In genomic region chr21:37433441-37433840, GRCh38 we compare ENCODE assay signal across 27 cellular contexts.
DNase-seq lines count a peak whose midpoint lies in the region; ATAC-seq and TF ChIP-seq lines count a peak whose summit lies in the region.
"Had no signal": no experiment of that assay in that cellular context is flagged by ENCODE, and none has a peak within 500 bp of the region (broad histone marks: within the 10 kb centered on the region; RNA-seq: fewer than 3 reads in every experiment).

No MANE protein-coding gene starts in this region.

- no peak overlapping the region for H3K4me3 Mint-ChIP-seq in activated T-helper 17 cell treated with anti-CD3 and anti-CD28 coated beads, Interleukin-2, amount 50 U/mL, for 72 hours
- H3K4me3 Mint-ChIP-seq in mesothelial cell of epicardium: no peak overlapping the region
- no peak overlapping the region for H3K4me3 Mint-ChIP-seq in stimulated activated naive B cell treated with anti-CD40 and anti-IgM and Interleukin-4, amounts not matched to agents 10 μg/mL and 1 μg/mL and 100 μg/mL, for 72 hours
- H3K4me3 Mint-ChIP-seq in activated CD8-positive, alpha-beta memory T cell treated with anti-CD3 and anti-CD28 coated beads, Interleukin-2, amount 10 ng/mL, durations not matched to agents 7 days and 5 days: no peak overlapping the region
- H3K4me3 Mint-ChIP-seq: activated CD4-positive, alpha-beta memory T cell treated with anti-CD3 and anti-CD28 coated beads, Interleukin-2, amount 10 ng/mL, durations not matched to agents 7 days and 5 days; B cell; T-helper 1 cell treated with Interleukin-12 subunit alpha and Interleukin-12 subunit beta and Interleukin-4 antibody, amounts not matched to agents 30 μg/mL and 1 μg/mL, for 36 hours had no signal

- DNase-seq in cardiac muscle cell (ENCODE audit: low read depth in 1 of 2, low spot score in 1 of 2) (no peak), left cardiac atrium (no peak), mesothelial cell of epicardium (ENCODE audit: low spot score in 2 of 2, unreplicated experiment in 2 of 2) (no peak), sciatic nerve (ENCODE audit: low spot score) (no peak), NCI-H2196 treated with DMSO at 0.1 percent for 48 hours (lab: John Stamatoyannopoulos, UW; ENCODE audit: unreplicated experiment) (no peak)
- no peak for DNase-seq in stimulated activated naive B cell treated with anti-CD40 and anti-IgM and Interleukin-4, amounts not matched to agents 10 μg/mL and 1 μg/mL and 100 μg/mL, for 72 hours
- no peak for DNase-seq in activated CD8-positive, alpha-beta memory T cell treated with anti-CD3 and anti-CD28 coated beads, Interleukin-2, amount 10 ng/mL, durations not matched to agents 7 days and 5 days
- DNase-seq: activated CD4-positive, alpha-beta memory T cell treated with anti-CD3 and anti-CD28 coated beads, Interleukin-2, amount 10 ng/mL, durations not matched to agents 7 days and 5 days; activated CD4-positive, alpha-beta T cell treated with anti-CD3 and anti-CD28 coated beads for 1 hour; amygdala; GDM1; hippocampal formation; IMR-90; mesenchymal stem cell; NCI-H1092; NCI-H187 treated with DMSO at 0.1 percent for 48 hours; NCI-H2171 treated with DMSO at 0.1 percent for 48 hours; NCI-H526 treated with DMSO at 0.1 percent for 48 hours; right cardiac atrium; stimulated activated CD4-positive, alpha-beta T cell treated with anti-CD3 and anti-CD28 coated beads, Interleukin-2, amount 100 ng/mL, for 48 hours; transverse colon had no signal

- peaks cover 42% of the 10 kb centered on the region for H3K36me3 Mint-ChIP-seq in activated T-helper 17 cell treated with anti-CD3 and anti-CD28 coated beads, Interleukin-2, amount 50 U/mL, for 72 hours (ENCODE audit: low read depth)
- peaks cover 10% of the 10 kb centered on the region for H3K36me3 Mint-ChIP-seq in mesothelial cell of epicardium
- peaks cover 18 to 42% of the 10 kb centered on the region in 2 donors for H3K36me3 Mint-ChIP-seq in stimulated activated naive B cell treated with anti-CD40 and anti-IgM and Interleukin-4, amounts not matched to agents 10 μg/mL and 1 μg/mL and 100 μg/mL, for 72 hours
- H3K36me3 Mint-ChIP-seq in activated CD8-positive, alpha-beta memory T cell treated with anti-CD3 and anti-CD28 coated beads, Interleukin-2, amount 10 ng/mL, durations not matched to agents 7 days and 5 days: peaks cover 36% of the 10 kb centered on the region

- ATAC-seq in left cardiac atrium (no peak), sciatic nerve (no peak)
- no peak for ATAC-seq in activated T-helper 17 cell treated with anti-CD3 and anti-CD28 coated beads, Interleukin-2, amount 50 U/mL, for 72 hours (replicated peaks)
- no peak for ATAC-seq in stimulated activated naive B cell treated with anti-CD40 and anti-IgM and Interleukin-4, amounts not matched to agents 10 μg/mL and 1 μg/mL and 100 μg/mL, for 72 hours (replicated peaks)
- ATAC-seq in activated CD8-positive, alpha-beta memory T cell treated with anti-CD3 and anti-CD28 coated beads, Interleukin-2, amount 10 ng/mL, durations not matched to agents 7 days and 5 days: no peak
- ATAC-seq: gastroesophageal sphincter, right cardiac atrium had no signal

- CTCF ChIA-PET in activated CD8-positive, alpha-beta memory T cell treated with anti-CD3 and anti-CD28 coated beads, Interleukin-2, amount 10 ng/mL, durations not matched to agents 7 days and 5 days (lab: Charles Lee): interaction anchor here (1.2 kb wide), 1 partner anchor 130 kb away, joined by 3 read pairs; no protein-coding TSS in a partner anchor

- H3K9me3 Mint-ChIP-seq in activated T-helper 17 cell treated with anti-CD3 and anti-CD28 coated beads, Interleukin-2, amount 50 U/mL, for 72 hours: no peaks in the 10 kb centered on the region
- H3K9me3 Mint-ChIP-seq in mesothelial cell of epicardium: no peaks in the 10 kb centered on the region
- peaks cover 3 to 4% of the 10 kb centered on the region in 2 donors for H3K9me3 Mint-ChIP-seq in stimulated activated naive B cell treated with anti-CD40 and anti-IgM and Interleukin-4, amounts not matched to agents 10 μg/mL and 1 μg/mL and 100 μg/mL, for 72 hours
- H3K9me3 Mint-ChIP-seq in activated CD8-positive, alpha-beta memory T cell treated with anti-CD3 and anti-CD28 coated beads, Interleukin-2, amount 10 ng/mL, durations not matched to agents 7 days and 5 days (ENCODE audit: low read depth): no peaks in the 10 kb centered on the region
- H3K9me3 Mint-ChIP-seq: activated CD4-positive, alpha-beta memory T cell treated with anti-CD3 and anti-CD28 coated beads, Interleukin-2, amount 10 ng/mL, durations not matched to agents 7 days and 5 days; T-helper 1 cell treated with Interleukin-12 subunit alpha and Interleukin-12 subunit beta and Interleukin-4 antibody, amounts not matched to agents 30 μg/mL and 1 μg/mL, for 36 hours had no signal

- no peak overlapping the region for H3K4me3 ChIP-seq in cardiac muscle cell
- H3K4me3 ChIP-seq: coronary artery, gastroesophageal sphincter, transverse colon had no signal

- no peaks in the 10 kb centered on the region for H3K9me3 ChIP-seq in cardiac muscle cell (ENCODE audit: low read depth)
- H3K9me3 ChIP-seq: gastroesophageal sphincter, transverse colon had no signal

- peak overlapping the region; percentile 26 for H3K27ac Mint-ChIP-seq in activated T-helper 17 cell treated with anti-CD3 and anti-CD28 coated beads, Interleukin-2, amount 50 U/mL, for 72 hours
- H3K27ac Mint-ChIP-seq in mesothelial cell of epicardium: peak overlapping the region; percentile 68
- H3K27ac Mint-ChIP-seq in stimulated activated naive B cell treated with anti-CD40 and anti-IgM and Interleukin-4, amounts not matched to agents 10 μg/mL and 1 μg/mL and 100 μg/mL, for 72 hours: peak overlapping the region; percentile 4
- H3K27ac Mint-ChIP-seq in activated CD8-positive, alpha-beta memory T cell treated with anti-CD3 and anti-CD28 coated beads, Interleukin-2, amount 10 ng/mL, durations not matched to agents 7 days and 5 days: no peak overlapping the region
- H3K27ac Mint-ChIP-seq: activated CD4-positive, alpha-beta memory T cell treated with anti-CD3 and anti-CD28 coated beads, Interleukin-2, amount 10 ng/mL, durations not matched to agents 7 days and 5 days; B cell; T-helper 1 cell treated with Interleukin-12 subunit alpha and Interleukin-12 subunit beta and Interleukin-4 antibody, amounts not matched to agents 30 μg/mL and 1 μg/mL, for 36 hours had no signal

- peaks cover 39% of the 10 kb centered on the region for H3K4me1 Mint-ChIP-seq in activated T-helper 17 cell treated with anti-CD3 and anti-CD28 coated beads, Interleukin-2, amount 50 U/mL, for 72 hours
- peaks cover 13% of the 10 kb centered on the region for H3K4me1 Mint-ChIP-seq in mesothelial cell of epicardium
- H3K4me1 Mint-ChIP-seq in stimulated activated naive B cell treated with anti-CD40 and anti-IgM and Interleukin-4, amounts not matched to agents 10 μg/mL and 1 μg/mL and 100 μg/mL, for 72 hours: peaks cover 31 to 39% of the 10 kb centered on the region in 2 donors
- H3K4me1 Mint-ChIP-seq in activated CD8-positive, alpha-beta memory T cell treated with anti-CD3 and anti-CD28 coated beads, Interleukin-2, amount 10 ng/mL, durations not matched to agents 7 days and 5 days: peaks cover 23% of the 10 kb centered on the region

- no peaks in the 10 kb centered on the region for H3K36me3 ChIP-seq in cardiac muscle cell
- H3K36me3 ChIP-seq: gastroesophageal sphincter, transverse colon had no signal

- no peaks in the 10 kb centered on the region for H3K27me3 Mint-ChIP-seq in activated T-helper 17 cell treated with anti-CD3 and anti-CD28 coated beads, Interleukin-2, amount 50 U/mL, for 72 hours
- no peaks in the 10 kb centered on the region for H3K27me3 Mint-ChIP-seq in mesothelial cell of epicardium (ENCODE audit: low read depth)
- H3K27me3 Mint-ChIP-seq in stimulated activated naive B cell treated with anti-CD40 and anti-IgM and Interleukin-4, amounts not matched to agents 10 μg/mL and 1 μg/mL and 100 μg/mL, for 72 hours: no peaks in the 10 kb centered on the region
- H3K27me3 Mint-ChIP-seq in activated CD8-positive, alpha-beta memory T cell treated with anti-CD3 and anti-CD28 coated beads, Interleukin-2, amount 10 ng/mL, durations not matched to agents 7 days and 5 days: no peaks in the 10 kb centered on the region
- H3K27me3 Mint-ChIP-seq: activated CD4-positive, alpha-beta memory T cell treated with anti-CD3 and anti-CD28 coated beads, Interleukin-2, amount 10 ng/mL, durations not matched to agents 7 days and 5 days; B cell had no signal

- peaks cover 36% of the 10 kb centered on the region for H3K4me1 ChIP-seq in cardiac muscle cell (ENCODE audit: low read depth)

- no peak for TF ChIP-seq CTCF in cardiac muscle cell (IDR thresholded peaks at IDR 0.05; ENCODE audit: low read depth, low read length)
- no peak for TF ChIP-seq CTCF in mesothelial cell of epicardium (IDR thresholded peaks at IDR 0.05; ENCODE audit: unreplicated experiment)

- intact Hi-C loops in left cardiac atrium (cut with DNase I) (no loop called here), sciatic nerve (cut with DNase I) (no loop called here)

- H3K27me3 ChIP-seq in cardiac muscle cell: no peaks in the 10 kb centered on the region
- H3K27me3 ChIP-seq: gastroesophageal sphincter, transverse colon had no signal

- peak overlapping the region; percentile 37 for H3K27ac ChIP-seq in cardiac muscle cell
- H3K27ac ChIP-seq: coronary artery, gastroesophageal sphincter, parathyroid adenoma, transverse colon had no signal
